Comparison of ENCODE assay signal across 34 cellular contexts in the genomic region with DNA sequence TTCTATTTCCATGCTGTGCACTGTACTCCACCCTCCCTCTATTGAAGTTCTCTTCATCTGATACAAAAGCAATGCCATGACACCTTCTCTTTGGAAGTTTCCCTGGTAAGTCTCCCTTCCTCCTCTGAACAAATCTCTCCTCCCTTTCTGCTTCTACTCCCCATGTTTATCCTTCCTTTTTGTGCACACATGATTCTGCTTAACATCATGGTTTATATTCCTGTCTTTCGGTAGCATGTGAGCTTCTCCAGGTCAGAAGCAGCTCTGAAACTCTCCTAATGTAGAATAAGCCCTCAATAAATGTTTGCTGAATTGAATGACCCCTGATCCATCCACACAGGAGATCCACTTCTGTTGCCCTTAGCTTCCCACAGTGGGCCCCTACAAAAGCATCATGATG.
"Had no signal": no experiment of that assay in that cellular context is flagged by ENCODE, and none has a peak within 500 bp of the region (broad histone marks: within the 10 kb centered on the region; RNA-seq: fewer than 3 reads in every experiment).

No MANE protein-coding gene starts in this region.

- H3K27ac ChIP-seq: KMS-11 had no signal

- DNase-seq: Karpas-422, Kasumi-1, MG63, MM.1S, MV-4-11, NCI-H1048, NCI-H1092, NCI-H1092 treated with DMSO at 0.1 percent for 48 hours, NCI-H1105, NCI-H1105 treated with DMSO at 0.1 percent for 48 hours, NCI-H1417, NCI-H1417 treated with DMSO at 0.1 percent for 48 hours, NCI-H1436, NCI-H1436 treated with DMSO at 0.1 percent for 48 hours, NCI-H146, NCI-H1694, NCI-H1694 treated with DMSO at 0.1 percent for 48 hours, NCI-H187, NCI-H187 treated with DMSO at 0.1 percent for 48 hours, NCI-H1930, NCI-H2029, NCI-H2029 treated with DMSO at 0.1 percent for 48 hours, NCI-H2081, NCI-H2081 treated with DMSO at 0.1 percent for 48 hours, NCI-H2107, NCI-H2171, NCI-H2171 treated with DMSO at 0.1 percent for 48 hours, NCI-H2227 treated with DMSO at 0.1 percent for 48 hours, NCI-H226, NCI-H345, NCI-H446, NCI-H446 treated with DMSO at 0.1 percent for 48 hours, NCI-H510A had no signal

- H3K9me3 ChIP-seq: MG63 had no signal

- H3K36me3 ChIP-seq: MG63 had no signal

- H3K27me3 ChIP-seq: MG63 had no signal

- H3K4me3 ChIP-seq: MG63 had no signal
